18 cellular contexts compared by ENCODE assay signal in the genomic region with DNA sequence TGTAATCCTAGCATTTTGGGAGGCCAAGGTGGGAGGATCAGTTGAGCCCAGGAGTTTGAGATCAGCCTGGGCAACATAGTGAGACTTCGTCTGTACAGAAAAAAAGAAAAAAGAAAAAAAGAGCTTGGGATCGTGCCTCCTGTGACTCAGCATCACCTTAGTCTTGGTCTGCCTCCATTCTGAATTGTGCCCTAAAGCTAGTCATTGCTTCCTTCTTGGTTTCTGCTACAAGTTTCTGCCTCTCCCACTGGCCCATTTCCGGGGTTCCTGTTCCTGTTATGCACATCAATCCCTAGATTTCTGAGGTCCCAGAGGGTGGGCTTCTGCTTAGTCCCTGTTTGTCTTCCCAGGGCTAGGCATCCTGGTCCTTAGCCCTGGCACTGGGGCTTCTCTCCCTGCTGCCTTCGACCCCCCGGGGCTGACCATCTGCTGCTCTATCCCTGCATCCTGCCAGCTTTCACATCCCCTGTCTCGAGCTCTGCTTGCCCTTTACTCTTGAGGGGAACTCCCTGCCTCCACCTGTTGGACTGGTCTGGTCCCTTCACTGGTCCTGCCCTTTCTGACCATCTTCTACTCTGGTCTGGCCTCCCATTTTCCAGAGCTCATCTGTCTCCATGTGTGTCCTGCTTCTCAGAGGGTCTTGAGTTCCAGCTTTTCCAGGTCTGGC.
A peak's percentile ranks its signal among the peaks of the same experiment; 100 is the strongest.
DNase-seq lines count a peak whose midpoint lies in the region; ATAC-seq and TF ChIP-seq lines count a peak whose summit lies in the region.
"Had no signal": no experiment of that assay in that cellular context is flagged by ENCODE, and none has a peak within 500 bp of the region (broad histone marks: within the 10 kb centered on the region; RNA-seq: fewer than 3 reads in every experiment).

No MANE protein-coding gene starts in this region.

- no peak overlapping the region for H3K4me3 ChIP-seq in HEK293 (ENCODE audit: low read depth, low read length)
- no peak overlapping the region for H3K4me3 ChIP-seq in epithelial cell of esophagus (ENCODE audit: low read length)
- no peak overlapping the region for H3K4me3 ChIP-seq in heart right ventricle
- H3K4me3 ChIP-seq: BLaER1 treated with 17β-estradiol and CSF1 and Interleukin-3, amounts not matched to agents 10 nM and 100 nM had no signal

- no peaks in the 10 kb centered on the region for H3K27me3 ChIP-seq in heart right ventricle
- H3K27me3 ChIP-seq: BLaER1 treated with 17β-estradiol and CSF1 and Interleukin-3, amounts not matched to agents 10 nM and 100 nM had no signal

- no peak for TF ChIP-seq CTCF in HEK293 (tag by site-specific recombination; IDR thresholded peaks at IDR 0.05)
- TF ChIP-seq CTCF in epithelial cell of esophagus (IDR thresholded peaks at IDR 0.05; ENCODE audit: insufficient read depth, low read depth, low read length, missing control alignments): no peak
- no peak for TF ChIP-seq CTCF in heart right ventricle (IDR thresholded peaks at IDR 0.05)

- peak; percentile 21 for DNase-seq in NCI-H524 treated with DMSO at 0.1 percent for 48 hours (lab: John Stamatoyannopoulos, UW)
- DNase-seq in epithelial cell of esophagus (ENCODE audit: low read depth): peak; percentile 43
- DNase-seq in heart right ventricle: no peak
- DNase-seq in foreskin melanocyte: no peak
- no peak for DNase-seq in SHP77 (lab: John Stamatoyannopoulos, UW)
- no peak for DNase-seq in NCI-H2171 (lab: John Stamatoyannopoulos, UW)
- DNase-seq: HFFc6, MV-4-11, NCI-H1417 treated with DMSO at 0.1 percent for 48 hours, NCI-H1930, Right ventricle myocardium superior, SK-N-SH, T-cell had no signal

- no peak overlapping the region for H3K27ac ChIP-seq in HEK293 (ENCODE audit: extremely low read depth, low read depth, low read length)
- H3K27ac ChIP-seq in heart right ventricle: no peak overlapping the region
- H3K27ac ChIP-seq: BLaER1 treated with 17β-estradiol and CSF1 and Interleukin-3, amounts not matched to agents 10 nM and 100 nM; HL-60 had no signal

- H3K9me3 ChIP-seq in HEK293 (ENCODE audit: control insufficient read depth, insufficient read depth, low read depth, low read length): no peaks in the 10 kb centered on the region
- peaks cover 0 to 11% (median 4%) of the 10 kb centered on the region in 11 donors for H3K9me3 ChIP-seq in heart right ventricle
- H3K9me3 ChIP-seq: SK-N-SH had no signal

- POLR2A ChIA-PET in HEK293 (lab: Yijun Ruan, JAX): no interaction called here

- WGBS in heart right ventricle, 2 donors: 78 to 81% methylated on average over 6 of the region's 6 CpGs

- ATAC-seq in GM18511 (IDR thresholded peaks at IDR 0.05; ENCODE audit: unreplicated experiment) (peak; percentile 57), heart right ventricle (no peak)
- ATAC-seq: Panc1, T-cell had no signal

- H3K36me3 ChIP-seq in HEK293 (ENCODE audit: control insufficient read depth in 2 of 2, insufficient read depth in 1 of 2, low read length in 2 of 2) (no peaks in the 10 kb centered on the region), heart right ventricle (no peaks in the 10 kb centered on the region)

- no peaks in the 10 kb centered on the region for H3K4me1 ChIP-seq in HEK293 (ENCODE audit: control insufficient read depth, insufficient read depth, low read length)
- peaks cover 0 to 5% (median 0%) of the 10 kb centered on the region in 9 donors for H3K4me1 ChIP-seq in heart right ventricle
- H3K4me1 ChIP-seq: BLaER1 treated with 17β-estradiol and CSF1 and Interleukin-3, amounts not matched to agents 10 nM and 100 nM had no signal

- intact Hi-C loops in heart right ventricle (cut with DNase I): no loop called here

- CTCF ChIA-PET in HEK293 (lab: Yijun Ruan, JAX): interaction anchor here (0.6 to 0.9 kb wide), 2 partner anchors 296 to 396 kb away, joined by 3 read pairs; no protein-coding TSS in a partner anchor

TF ChIP-seq in HEK293, 187 proteins besides CTCF, POLR2A, EP300 and RAD21:
- TF ChIP-seq ZNF571 (tag by site-specific recombination; IDR thresholded peaks at IDR 0.05) (no peak), ZBTB17 (tag by site-specific recombination; IDR thresholded peaks at IDR 0.05) (peak; percentile 69), ZNF133 (tag by site-specific recombination; IDR thresholded peaks at IDR 0.05) (no peak), ZNF24 (tag by site-specific recombination; IDR thresholded peaks at IDR 0.05) (no peak), ZNF621 (tag by site-specific recombination; IDR thresholded peaks at IDR 0.05) (no peak), SCRT2 (tag by site-specific recombination; IDR thresholded peaks at IDR 0.05) (peak; percentile 67), ZNF394 (tag by site-specific recombination; IDR thresholded peaks at IDR 0.05; ENCODE audit: borderline replicate concordance) (no peak), ZNF274 (IDR thresholded peaks at IDR 0.05; ENCODE audit: low read length) (no peak), ZNF274 (tag by site-specific recombination; IDR thresholded peaks at IDR 0.05; ENCODE audit: borderline replicate concordance) (no peak)

Comparison
In these comparisons a context has a peak if more than half of its experiments do, and no peak if none do; other contexts are left out.
1. DNase-seq: peak in NCI-H524 treated with DMSO at 0.1 percent for 48 hours (single experiment) and epithelial cell of esophagus (single experiment); none in heart right ventricle (0 of 2), foreskin melanocyte (single experiment), SHP77 (0 of 2) and NCI-H2171 (single experiment).